24 cellular contexts compared by ENCODE assay signal in genomic region chr1:244196890-244197289, GRCh38.
"Had no signal": no experiment of that assay in that cellular context is flagged by ENCODE, and none has a peak within 500 bp of the region (broad histone marks: within the 10 kb centered on the region; RNA-seq: fewer than 3 reads in every experiment).

No MANE protein-coding gene starts in this region.

- H3K4me3 ChIP-seq: colonic mucosa, left ventricle myocardium inferior, lower lobe of right lung, prostate gland, right lobe of liver, suprapubic skin, thyroid gland had no signal

- ATAC-seq: lower lobe of right lung; natural killer cell treated with Interleukin-12 subunit alpha and Interleukin-12 subunit beta and Interleukin-15 and Interleukin-18, amount 100 ng/mL, for 72 hours; right lobe of liver; stimulated activated effector memory CD8-positive, alpha-beta T cell treated with anti-CD3 and anti-CD28 coated beads, Interleukin-12 subunit alpha, Interleukin-12 subunit beta, amount 100 ng/mL, for 72 hours; stimulated activated naive CD8-positive, alpha-beta T cell treated with anti-CD3 and anti-CD28 coated beads, Interleukin-15, Interleukin-2, amounts not matched to agents 100 U/mL and 50 U/mL, for 24 hours had no signal

- H3K27me3 ChIP-seq: colonic mucosa, foreskin keratinocyte, right lobe of liver, suprapubic skin, thyroid gland had no signal

- FAIRE-seq: islet of Langerhans, urothelium cell line had no signal

- H3K4me1 ChIP-seq: colonic mucosa, left ventricle myocardium inferior, lower lobe of right lung, parathyroid adenoma, prostate gland, right lobe of liver, thyroid gland had no signal

- H3K79me2 ChIP-seq: parathyroid adenoma had no signal

- DNase-seq: colonic mucosa; effector CD4-positive, alpha-beta T cell; endodermal cell; erythroblast; foreskin keratinocyte; head of caudate nucleus; hippocampal formation; left ventricle myocardium inferior; lower lobe of right lung; midbrain; occipital lobe; retina; right lobe of liver; stimulated activated CD4-positive, alpha-beta T cell treated with anti-CD3 and anti-CD28 coated beads, Interleukin-4, amount 100 ng/mL, for 1 hour; stimulated activated CD8-positive, alpha-beta memory T cell treated with anti-CD3 and anti-CD28 coated beads, Interleukin-4, amount 100 ng/mL, for 48 hours; stimulated activated naive CD8-positive, alpha-beta T cell treated with anti-CD3 and anti-CD28 coated beads, Interleukin-15, Interleukin-2, amounts not matched to agents 100 U/mL and 50 U/mL, for 24 hours; thyroid gland had no signal

- H2AFZ ChIP-seq: parathyroid adenoma had no signal

- H3K9me3 ChIP-seq: colonic mucosa, left ventricle myocardium inferior, lower lobe of right lung, prostate gland, right lobe of liver, suprapubic skin, thyroid gland had no signal

- H3K36me3 ChIP-seq: colonic mucosa, left ventricle myocardium inferior, lower lobe of right lung, prostate gland, right lobe of liver, suprapubic skin, thyroid gland had no signal

- H3K27ac ChIP-seq: colonic mucosa, left ventricle myocardium inferior, lower lobe of right lung, parathyroid adenoma, prostate gland, right lobe of liver, suprapubic skin, thyroid gland had no signal

- H3K9ac ChIP-seq: parathyroid adenoma had no signal
